19 cellular contexts compared by ENCODE assay signal in the genomic region with DNA sequence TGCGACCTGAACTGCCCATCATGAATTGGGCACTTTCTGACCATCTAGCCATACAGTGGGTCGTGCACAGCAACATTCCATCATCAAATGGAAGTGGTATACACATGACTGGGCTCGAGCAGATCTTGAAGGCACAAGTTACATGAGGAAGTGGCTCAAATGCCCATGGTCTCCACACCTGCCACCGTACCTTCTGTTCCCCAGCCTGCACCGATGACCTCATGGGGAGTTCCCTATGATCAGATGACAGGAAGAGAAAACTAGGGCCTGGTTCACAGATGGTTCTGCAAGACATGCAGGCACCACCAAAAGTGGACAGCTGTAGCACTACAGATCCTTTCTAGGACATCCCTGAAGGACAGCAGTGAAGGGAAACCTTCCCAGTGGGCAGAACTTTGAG. TPM values are rescaled to one million over a fixed set of nuclear protein-coding genes. Genes with fewer than 3 reads are reported as not detected.
DNase-seq lines count a peak whose midpoint lies in the region; ATAC-seq, FAIRE-seq and TF ChIP-seq lines count a peak whose summit lies in the region.
"Had no signal": no experiment of that assay in that cellular context is flagged by ENCODE, and none has a peak within 500 bp of the region (broad histone marks: within the 10 kb centered on the region; RNA-seq: fewer than 3 reads in every experiment).

No MANE protein-coding gene starts in this region.

- FAIRE-seq in GM12891 (lab: Jason Lieb, UNC) (no peak), K562 (lab: Jason Lieb, UNC) (no peak), HepG2 (lab: Jason Lieb, UNC) (no peak)
- FAIRE-seq: endothelial cell of umbilical vein, TTC549 had no signal

- no peak overlapping the region for H3K4me3 ChIP-seq in K562
- no peak overlapping the region for H3K4me3 ChIP-seq in HepG2 (replicated peaks in 1 of 3; ENCODE audit: insufficient read depth in 1 of 3, low read depth in 2 of 3, low read length in 3 of 3)
- no peak overlapping the region for H3K4me3 ChIP-seq in lower lobe of right lung
- H3K4me3 ChIP-seq: cardiac muscle cell, GM23248, right lobe of liver, stomach had no signal

- intact Hi-C loops in K562 (cut with micrococcal nuclease) = no loop called here
- intact Hi-C loops in HepG2 (cut with micrococcal nuclease; ENCODE audit: unreplicated experiment) = no loop called here
- intact Hi-C loops in lower lobe of right lung (cut with DNase I) = no loop called here
- intact Hi-C loops in Right ventricle myocardium inferior (cut with DNase I) = no loop called here

- H3K9me3 ChIP-seq in K562 (replicated peaks; ENCODE audit: control insufficient read depth, insufficient read depth, low read depth, low read length) = no peaks in the 10 kb centered on the region
- no peaks in the 10 kb centered on the region for H3K9me3 ChIP-seq in HepG2 (ENCODE audit: low read length)
- H3K9me3 ChIP-seq in lower lobe of right lung = no peaks in the 10 kb centered on the region
- H3K9me3 ChIP-seq: right lobe of liver, stomach had no signal

- H3K36me3 ChIP-seq in K562 (ENCODE audit: control insufficient read depth, insufficient read depth, low read length) (peaks cover 22% of the 10 kb centered on the region; the same call in 2 of the 3 replicates), HepG2 (replicated peaks in 1 of 2; ENCODE audit: control insufficient read depth in 1 of 2, insufficient read depth in 2 of 2, low read length in 2 of 2) (peaks cover 14 to 47% of the 10 kb centered on the region in 2 experiments), lower lobe of right lung (peaks cover 20% of the 10 kb centered on the region)
- H3K36me3 ChIP-seq: cardiac muscle cell had no signal

- in situ Hi-C loops in K562 (cut with MboI) = no loop called here
- in situ Hi-C loops in HepG2 (cut with HindIII; ENCODE audit: extremely low pct_ligation_motif_present, low pct_unique_long_range_greater_than_20kb) = no loop called here

- H2AFZ ChIP-seq in K562 (ENCODE audit: low read depth, low read length) (no peak overlapping the region), HepG2 (ENCODE audit: low read length) (no peak overlapping the region)
- H2AFZ ChIP-seq: GM23248 had no signal

- POLR2A ChIA-PET in K562 (lab: Yijun Ruan, JAX) = interaction anchor here (0.6 kb wide), 1 partner anchor 176 kb away, joined by 3 read pairs; no protein-coding TSS in a partner anchor
- POLR2A ChIA-PET in HepG2 (lab: Yijun Ruan, JAX) = no interaction called here

- TF ChIP-seq CTCF in K562 (IDR thresholded peaks at IDR 0.05 in 2 of 3, conservative IDR thresholded peaks at IDR 0.05 in 1 of 3; ENCODE audit: insufficient read depth in 2 of 3, low read depth in 1 of 3, low read length in 3 of 3) (no peak), HepG2 (CRISPR knock-in tag; IDR thresholded peaks at IDR 0.05) (no peak), lower lobe of right lung (IDR thresholded peaks at IDR 0.05) (no peak)

- TF ChIP-seq EP300 in K562 (IDR thresholded peaks at IDR 0.05; ENCODE audit: low read length) (no peak), HepG2 (IDR thresholded peaks at IDR 0.05; ENCODE audit: low read depth in 2 of 2, low read length in 2 of 2) (no peak), HepG2 (CRISPR knock-in tag; IDR thresholded peaks at IDR 0.05; ENCODE audit: borderline replicate concordance) (no peak)

- BruUV-seq in K562 (replicated peaks; lab: Mats Ljungman, UMichigan) = no TSS peak
- no TSS peak for BruUV-seq in HepG2 (replicated peaks; lab: Mats Ljungman, UMichigan)

- no peaks in the 10 kb centered on the region for H3K27me3 ChIP-seq in K562 (ENCODE audit: control insufficient read depth in 2 of 2, insufficient read depth in 2 of 2, low read length in 2 of 2)
- H3K27me3 ChIP-seq in HepG2 (ENCODE audit: control insufficient read depth in 1 of 2, insufficient read depth in 2 of 2, low read length in 2 of 2) = no peaks in the 10 kb centered on the region
- H3K27me3 ChIP-seq in lower lobe of right lung (ENCODE audit: low read depth) = no peaks in the 10 kb centered on the region
- H3K27me3 ChIP-seq: cardiac muscle cell, right lobe of liver, stomach had no signal

- CTCF ChIA-PET in K562 (lab: Yijun Ruan, JAX; ENCODE audit: low intra/inter-chr PET ratio) = interaction anchor here (0.6 kb wide), 1 partner anchor 136 kb away, joined by 3 read pairs; no protein-coding TSS in a partner anchor
- CTCF ChIA-PET in HepG2 (lab: Yijun Ruan, JAX; ENCODE audit: low intra/inter-chr PET ratio, low total read pairs) = no interaction called here

- H3K4me2 ChIP-seq in K562 (ENCODE audit: insufficient read depth, low read length) (no peak overlapping the region), HepG2 (ENCODE audit: low read depth, low read length) (no peak overlapping the region)

- DNase-seq in GM12891 (ENCODE audit: insufficient read length, low spot score) = no peak
- no peak for DNase-seq in K562 (ENCODE audit: extremely low read depth in 1 of 4, low spot score in 3 of 4)
- no peak for DNase-seq in HepG2 (ENCODE audit: low spot score)
- no peak for DNase-seq in lower lobe of right lung
- DNase-seq in pons (ENCODE audit: low spot score) = no peak
- DNase-seq in Right ventricle myocardium inferior (ENCODE audit: missing footprints) = no peak
- DNase-seq: activated naive CD4-positive, alpha-beta T cell treated with anti-CD3 and anti-CD28 coated beads, Interleukin-2, amount 50 U/mL, for 16 hours; GM23248; head of caudate nucleus; NCI-H748 treated with DMSO at 0.1 percent for 48 hours; SHP77 treated with DMSO at 0.1 percent for 48 hours; stomach had no signal

- TF ChIP-seq RAD21 in K562 (CRISPR knock-in tag; conservative IDR thresholded peaks at IDR 0.05 in 1 of 2, IDR thresholded peaks at IDR 0.05 in 1 of 2) = no peak
- no peak for TF ChIP-seq RAD21 in HepG2 (CRISPR knock-in tag; IDR thresholded peaks at IDR 0.05)

- H3K27ac ChIP-seq in K562 (ENCODE audit: extremely low read depth, low read depth, low read length) (no peak overlapping the region), HepG2 (ENCODE audit: extremely low read length, insufficient read depth, low read length) (no peak overlapping the region), lower lobe of right lung (no peak overlapping the region)
- H3K27ac ChIP-seq: cardiac muscle cell, GM23248, right lobe of liver, stomach had no signal

- 66% methylated on average over 5 of the region's 5 CpGs for WGBS in K562 (ENCODE audit: insufficient coverage, low coverage, missing lambda C conversion rate)
- WGBS in HepG2 (ENCODE audit: low lambda C conversion rate) = 92% methylated on average over 4 of the region's 5 CpGs

- TF ChIP-seq POLR2A in GM12891 (IDR thresholded peaks at IDR 0.05; ENCODE audit: low read depth, low read length) (no peak), K562 (conservative IDR thresholded peaks at IDR 0.05) (no peak), HepG2 (IDR thresholded peaks at IDR 0.05; ENCODE audit: insufficient read depth in 1 of 2, low read depth in 2 of 2, low read length in 2 of 2) (no peak)

- H4K20me1 ChIP-seq in K562 (replicated peaks; ENCODE audit: control insufficient read depth, insufficient read depth, low read length) (peaks cover 13% of the 10 kb centered on the region; the same call in 1 of the 2 replicates), HepG2 (ENCODE audit: insufficient read depth, low read length) (peaks cover 14% of the 10 kb centered on the region)

- H3K4me1 ChIP-seq in K562 (replicated peaks in 1 of 2; ENCODE audit: control insufficient read depth in 2 of 2, insufficient read depth in 2 of 2, low read length in 2 of 2) (peaks cover 11 to 22% of the 10 kb centered on the region in 2 experiments; a peak in 4 of 5 replicates), HepG2 (ENCODE audit: insufficient read depth, low read length) (peaks cover 49% of the 10 kb centered on the region), lower lobe of right lung (peaks cover 5% of the 10 kb centered on the region)

- H3K79me2 ChIP-seq in K562 (ENCODE audit: control insufficient read depth, insufficient read depth, low read length) (peaks cover 16% of the 10 kb centered on the region), HepG2 (ENCODE audit: insufficient read depth, low read length) (peaks cover 92% of the 10 kb centered on the region)

- H3K9ac ChIP-seq in K562 (ENCODE audit: insufficient read depth in 1 of 2, low read depth in 2 of 2, low read length in 2 of 2) (no peak overlapping the region), HepG2 (ENCODE audit: insufficient read depth, low read depth, low read length) (no peak overlapping the region)
- H3K9ac ChIP-seq: GM23248 had no signal

- no peaks in the 10 kb centered on the region for H3K9me1 ChIP-seq in K562 (ENCODE audit: control insufficient read depth, insufficient read depth, low read length)

- ATAC-seq in GM19372 (IDR thresholded peaks at IDR 0.05; ENCODE audit: low read depth, unreplicated experiment) (peak; percentile 51), HG03064 (IDR thresholded peaks at IDR 0.05; ENCODE audit: low read depth, unreplicated experiment) (peak; percentile 63), K562 (no peak), HepG2 (no peak), lower lobe of right lung (no peak), Right ventricle myocardium inferior (no peak)
- ATAC-seq: left colon, right lobe of liver had no signal

RNA-seq across cellular contexts. Expression of gene MTMR12, which starts 21.8 kb away (rescaled TPM):
- polyA plus RNA-seq in GM12891 (2012; ENCODE audit: low read depth, missing spikeins) = 6.0 TPM
- total RNA-seq in K562 (2011; cell fraction: chromatin; rRNA removed; ENCODE audit: low replicate concordance) = 33.3 and 49.4 TPM in 2 replicates
- total RNA-seq in K562 (2011; cell fraction: nucleolus; rRNA removed) = 14.5 and 18.4 TPM in 2 replicates
- total RNA-seq in K562 (2011; cell fraction: nucleoplasm; rRNA removed) = 19.8 and 20.4 TPM in 2 replicates
- 13.4 and 17.9 TPM in 2 replicates for total RNA-seq in K562 (2014; rRNA removed)
- 17.1 and 20.9 TPM in 2 replicates for total RNA-seq in K562 (2014; rRNA removed; fragmentation: Illumina TruSeq; extraction: Trizol)
- total RNA-seq in K562 (2015; rRNA removed; fragmentation: Illumina TruSeq; extraction: Trizol) = 19.3 and 21.0 TPM in 2 replicates
- total RNA-seq in K562 (2021) = 28.4 and 28.7 TPM in 2 replicates
- 14.3 and 22.1 TPM in 2 replicates for polyA plus RNA-seq in K562 (2011; rRNA removed)
- polyA plus RNA-seq in K562 (2011; cell fraction: cytosol; rRNA removed) = 10.6 and 10.8 TPM in 2 replicates
- 6.9 and 7.8 TPM in 2 replicates for polyA plus RNA-seq in K562 (2011; cell fraction: nucleus; rRNA removed)
- 15.1 and 18.0 TPM in 2 replicates for polyA plus RNA-seq in K562 (2012)
- 24.7 and 25.1 TPM in 2 replicates for polyA plus RNA-seq in K562 (2014; fragmentation: Illumina TruSeq; extraction: Trizol)
- 1 to 10 TPM; 4.0 to 5.3 TPM for polyA plus RNA-seq in K562 (2014; fragmentation: Nextera tagmentation; extraction: Ambion mirVana)
- polyA plus RNA-seq in K562 (2014; rRNA removed) = 12.3 and 14.0 TPM in 2 replicates
- polyA minus RNA-seq in K562 (2011; rRNA and poly(A)+ RNA removed) = 32.8 and 45.2 TPM in 2 replicates
- 12.0 and 21.4 TPM in 2 replicates for polyA minus RNA-seq in K562 (2011; cell fraction: cytosol; rRNA and poly(A)+ RNA removed)
- 10.4 and 16.4 TPM in 2 replicates for polyA minus RNA-seq in K562 (2011; cell fraction: nucleus; rRNA and poly(A)+ RNA removed)
- total RNA-seq in HepG2 (2016; rRNA removed; fragmentation: Illumina TruSeq; extraction: Trizol) = 36.6 and 56.5 TPM in 2 replicates
- total RNA-seq in HepG2 (2016; cell fraction: cytosol; rRNA removed; fragmentation: Illumina TruSeq; extraction: Trizol; ENCODE audit: low read depth) = 16.0 and 20.1 TPM in 2 replicates
- 37.6 and 51.8 TPM in 2 replicates for total RNA-seq in HepG2 (2016; cell fraction: insoluble cytoplasmic fraction; rRNA removed; fragmentation: Illumina TruSeq; extraction: Trizol)
- 41.8 and 44.0 TPM in 2 replicates for total RNA-seq in HepG2 (2016; cell fraction: membrane; rRNA removed; fragmentation: Illumina TruSeq; extraction: Trizol)
- total RNA-seq in HepG2 (2016; cell fraction: nucleus; rRNA removed; fragmentation: Illumina TruSeq; extraction: Trizol) = 34.2 and 34.9 TPM in 2 replicates
- polyA plus RNA-seq in HepG2 (2011; rRNA removed) = 21.3 and 23.4 TPM in 2 replicates
- 15.2 and 20.5 TPM in 2 replicates for polyA plus RNA-seq in HepG2 (2011; cell fraction: cytosol; rRNA removed)
- 10.6 and 13.1 TPM in 2 replicates for polyA plus RNA-seq in HepG2 (2011; cell fraction: nucleus; rRNA removed)
- polyA plus RNA-seq in HepG2 (2012) = 22.1 and 25.4 TPM in 2 replicates
- polyA plus RNA-seq in HepG2 (2016; cell fraction: cytosol; fragmentation: Illumina TruSeq; extraction: Trizol; ENCODE audit: low read depth) = 5.0 and 5.4 TPM in 2 replicates
- polyA plus RNA-seq in HepG2 (2016; cell fraction: insoluble cytoplasmic fraction; fragmentation: Illumina TruSeq; extraction: Trizol; ENCODE audit: low read depth) = 37.5 and 39.4 TPM in 2 replicates
- polyA plus RNA-seq in HepG2 (2016; cell fraction: membrane; fragmentation: Illumina TruSeq; extraction: Trizol; ENCODE audit: low read depth) = 18.7 and 19.5 TPM in 2 replicates
- polyA plus RNA-seq in HepG2 (2016; cell fraction: nucleus; fragmentation: Illumina TruSeq; extraction: Trizol; ENCODE audit: insufficient read depth, low read depth) = 32.6 and 33.7 TPM in 2 replicates
- polyA minus RNA-seq in HepG2 (2011; rRNA and poly(A)+ RNA removed; ENCODE audit: low replicate concordance) = 31.8 and 33.8 TPM in 2 replicates
- polyA minus RNA-seq in HepG2 (2011; cell fraction: cytosol; rRNA and poly(A)+ RNA removed) = 29.0 and 31.6 TPM in 2 replicates
- 48.2 and 66.6 TPM in 2 replicates for polyA minus RNA-seq in HepG2 (2011; cell fraction: nucleus; rRNA and poly(A)+ RNA removed)
- 39.3 TPM for total RNA-seq in lower lobe of right lung
- total RNA-seq in Right ventricle myocardium inferior = 18.7 TPM

Comparison
In these comparisons a context has a peak if more than half of its experiments do, and no peak if none do; other contexts are left out.
1. ATAC-seq: peak in GM19372 (single experiment) and HG03064 (single experiment); none in K562 (single experiment), HepG2 (single experiment), lower lobe of right lung (0 of 2) and Right ventricle myocardium inferior (single experiment).